ENCODE assay signal across 10 cellular contexts in genomic region chr16:27080870-27081269, GRCh38. TPM values are rescaled to one million over a fixed set of nuclear protein-coding genes. Genes with fewer than 3 reads are reported as not detected.
A peak's percentile ranks its signal among the peaks of the same experiment; 100 is the strongest.
DNase-seq lines count a peak whose midpoint lies in the region; FAIRE-seq and TF ChIP-seq lines count a peak whose summit lies in the region.
"Had no signal": no experiment of that assay in that cellular context is flagged by ENCODE, and none has a peak within 500 bp of the region (broad histone marks: within the 10 kb centered on the region; RNA-seq: fewer than 3 reads in every experiment).

No MANE protein-coding gene starts in this region.

- BruUV-seq in Calu3 (replicated peaks; lab: Mats Ljungman, UMichigan) = no TSS peak

- no peaks in the 10 kb centered on the region for H3K4me1 ChIP-seq in astrocyte (ENCODE audit: insufficient read depth, low read length)

- DNase-seq in Calu3 (peak; percentile 13), HPDE6-E6E7 (ENCODE audit: extremely low spot score) (peak; percentile 14), astrocyte (ENCODE audit: low read depth) (no peak), left kidney (ENCODE audit: low read depth, low spot score) (peak; percentile 31), UCSD-AML1 (lab: John Stamatoyannopoulos, UW; ENCODE audit: unreplicated experiment) (no peak), anterior cingulate cortex (lab: John Stamatoyannopoulos, UW) (no peak), A172 (ENCODE audit: low spot score) (no peak), activated gamma-delta T cell treated with Interleukin-2 at 50 U/mL for 16 hours (no peak)
- DNase-seq: activated CD4-positive, CD25-positive, alpha-beta regulatory T cell treated with anti-CD3 and anti-CD28 coated beads, Interleukin-2, amount 50 U/mL, for 72 hours; NCI-H2029 treated with DMSO at 0.1 percent for 48 hours had no signal

- H3K36me3 Mint-ChIP-seq in Calu3 (ENCODE audit: insufficient read depth, unreplicated experiment) (no peaks in the 10 kb centered on the region), astrocyte (ENCODE audit: low read depth, unreplicated experiment) (no peaks in the 10 kb centered on the region)

- no peak overlapping the region for H2AFZ ChIP-seq in astrocyte (ENCODE audit: low read depth, low read length)

- no peak overlapping the region for H3K4me3 ChIP-seq in astrocyte (ENCODE audit: insufficient read depth, low read depth, low read length)

- no peaks in the 10 kb centered on the region for H3K36me3 ChIP-seq in astrocyte (ENCODE audit: insufficient read depth, low read length)

- no peaks in the 10 kb centered on the region for H3K9me3 ChIP-seq in astrocyte (ENCODE audit: insufficient read depth, low read depth, low read length)

- H3K4me2 ChIP-seq in astrocyte (ENCODE audit: low read length) = no peak overlapping the region

- H4K20me1 ChIP-seq in astrocyte (ENCODE audit: insufficient read depth, low read length) = no peaks in the 10 kb centered on the region

- TF ChIP-seq CTCF in Calu3 (IDR thresholded peaks at IDR 0.05; ENCODE audit: unreplicated experiment) (peak; percentile 49), astrocyte (IDR thresholded peaks at IDR 0.05; ENCODE audit: insufficient read depth, low read depth, low read length) (peak; percentile 26)

- FAIRE-seq in astrocyte (lab: Jason Lieb, UNC) = no peak

- H3K9ac ChIP-seq in astrocyte (ENCODE audit: low read length) = no peak overlapping the region

- H3K4me3 Mint-ChIP-seq in Calu3 (ENCODE audit: low read depth, unreplicated experiment) = no peak overlapping the region
- no peak overlapping the region for H3K4me3 Mint-ChIP-seq in astrocyte (ENCODE audit: unreplicated experiment)

- peaks cover 2% of the 10 kb centered on the region for H3K27me3 ChIP-seq in astrocyte (ENCODE audit: insufficient read depth, low read length)

- H3K27ac Mint-ChIP-seq in Calu3 (ENCODE audit: unreplicated experiment) (no peak overlapping the region), astrocyte (ENCODE audit: unreplicated experiment) (no peak overlapping the region)

- no peaks in the 10 kb centered on the region for H3K79me2 ChIP-seq in astrocyte (ENCODE audit: insufficient read depth, low read length)

- no peak overlapping the region for H3K27ac ChIP-seq in astrocyte (ENCODE audit: low read depth, low read length)

- no peaks in the 10 kb centered on the region for H3K9me3 Mint-ChIP-seq in Calu3 (ENCODE audit: low read depth, unreplicated experiment)
- peaks cover 7% of the 10 kb centered on the region for H3K9me3 Mint-ChIP-seq in astrocyte (ENCODE audit: unreplicated experiment)

- H3K4me1 Mint-ChIP-seq in Calu3 (ENCODE audit: low read depth, unreplicated experiment) = no peaks in the 10 kb centered on the region
- no peaks in the 10 kb centered on the region for H3K4me1 Mint-ChIP-seq in astrocyte (ENCODE audit: low read depth, unreplicated experiment)

- intact Hi-C loops in Calu3 (cut with micrococcal nuclease; ENCODE audit: unreplicated experiment) = loop anchor here (1.0 to 10.0 kb wide), 3 partner anchors 156 to 376 kb away; no protein-coding TSS in a partner anchor

- CTCF ChIA-PET in Calu3 (lab: Charles Lee) = no interaction called here

- H3K27me3 Mint-ChIP-seq in Calu3 (ENCODE audit: unreplicated experiment) = peaks cover 91% of the 10 kb centered on the region
- peaks cover 14% of the 10 kb centered on the region for H3K27me3 Mint-ChIP-seq in astrocyte (ENCODE audit: low read depth, unreplicated experiment)

RNA-seq across cellular contexts. Expression of gene C16orf82, which starts 14.1 kb away (rescaled TPM):
- total RNA-seq in Calu3 (2022) (not detected in 2 replicates), astrocyte (not detected in 2 replicates)
- total RNA-seq in A172 (2014; rRNA removed; shearing (Covaris generic)) = not detected in 2 replicates

Comparison
In these comparisons a context has a peak if more than half of its experiments do, and no peak if none do; other contexts are left out.
1. DNase-seq: peak in Calu3 (single experiment), HPDE6-E6E7 (single experiment) and left kidney (single experiment); none in astrocyte (single experiment), UCSD-AML1 (single experiment), anterior cingulate cortex (0 of 58), A172 (single experiment) and activated gamma-delta T cell treated with Interleukin-2 at 50 U/mL for 16 hours (single experiment).